8 cellular contexts compared by ENCODE assay signal in the genomic region with DNA sequence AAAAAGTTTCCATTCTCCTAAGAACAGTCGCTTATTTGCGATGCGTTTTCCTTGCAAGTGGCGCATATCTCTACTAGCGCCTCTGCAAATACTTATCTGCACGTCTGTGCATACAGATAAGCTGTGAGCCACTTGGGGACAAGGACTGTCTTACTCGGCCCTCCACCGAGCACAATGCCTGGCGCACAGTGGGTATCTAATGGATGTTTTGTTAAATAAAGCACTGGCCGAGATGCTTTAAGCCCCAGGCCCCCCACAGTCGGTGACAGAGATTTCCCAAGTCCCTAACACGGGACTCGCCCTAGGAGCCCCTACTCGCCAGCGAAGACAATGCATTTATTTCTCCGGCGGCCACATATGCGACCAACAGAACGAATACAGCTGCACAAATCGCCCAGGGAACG. TPM values are rescaled to one million over a fixed set of nuclear protein-coding genes. Genes with fewer than 3 reads are reported as not detected.
A peak's percentile ranks its signal among the peaks of the same experiment; 100 is the strongest.
DNase-seq lines count a peak whose midpoint lies in the region; ATAC-seq and TF ChIP-seq lines count a peak whose summit lies in the region.

No MANE protein-coding gene starts in this region.

- no peaks in the 10 kb centered on the region for H3K9me2 ChIP-seq in Karpas-422 (replicated peaks; ENCODE audit: insufficient read depth, low read length)

- no peak for TF ChIP-seq CTCF in neutrophil (IDR thresholded peaks at IDR 0.05)

- ATAC-seq in GM21825 (IDR thresholded peaks at IDR 0.05; ENCODE audit: unreplicated experiment), result peak; percentile 27

- H3K9ac ChIP-seq in Karpas-422 (ENCODE audit: low read length), result peak overlapping the region; percentile 81

- no peaks in the 10 kb centered on the region for H3K27me3 ChIP-seq in Karpas-422 (ENCODE audit: low read length)
- H3K27me3 ChIP-seq in neutrophil, result no peaks in the 10 kb centered on the region

- H2AFZ ChIP-seq in Karpas-422 (ENCODE audit: low read length), result peak overlapping the region; percentile 80; the same call in 1 of the 2 replicates

- H3K4me1 ChIP-seq in Karpas-422 (ENCODE audit: low read length) (peaks cover 46% of the 10 kb centered on the region), neutrophil (ENCODE audit: control insufficient read depth in 1 of 2, insufficient read depth in 1 of 2, low read depth in 1 of 2, low read length in 1 of 2) (peaks cover 11 to 17% of the 10 kb centered on the region in 2 experiments)

- H3K27ac ChIP-seq in Karpas-422 (ENCODE audit: low read length), result peak overlapping the region; percentile 64
- H3K27ac ChIP-seq in neutrophil, result peak overlapping the region; percentile 3

- no peaks in the 10 kb centered on the region for H4K20me1 ChIP-seq in Karpas-422 (ENCODE audit: insufficient read depth, low read depth, low read length)

- DNase-seq in activated gamma-delta T cell treated with Interleukin-2 at 50 U/mL for 16 hours (peak; percentile 7), activated gamma-delta T cell (lab: John Stamatoyannopoulos, UW) (no peak), Karpas-422 (peak; percentile 59), foreskin melanocyte (peak; percentile 35), mucosa of gallbladder (ENCODE audit: low spot score) (no peak)
- peak; percentile 12 for DNase-seq in activated CD4-positive, alpha-beta T cell treated with anti-CD3 and anti-CD28 coated beads, Interleukin-2, amount 50 U/mL, for 1 hour

- peaks cover 55% of the 10 kb centered on the region for H3K79me2 ChIP-seq in Karpas-422 (ENCODE audit: low read length)

- no peaks in the 10 kb centered on the region for H3K9me3 ChIP-seq in Karpas-422 (ENCODE audit: low read length)
- H3K9me3 ChIP-seq in neutrophil, result no peaks in the 10 kb centered on the region

- peaks cover 16% of the 10 kb centered on the region for H3K36me3 ChIP-seq in Karpas-422 (ENCODE audit: insufficient read depth, low read length)
- no peaks in the 10 kb centered on the region for H3K36me3 ChIP-seq in neutrophil

- H3K4me3 ChIP-seq in Karpas-422 (ENCODE audit: low read length) (peak overlapping the region; percentile 76), neutrophil (ENCODE audit: low read depth in 1 of 2, low read length in 1 of 2) (peak overlapping the region; percentile 70 to 74)

- H3K4me2 ChIP-seq in Karpas-422 (ENCODE audit: low read depth, low read length, poor library complexity, severe bottlenecking), result peak overlapping the region; percentile 74

RNA-seq across cellular contexts. Expression of a gene that starts 0.5 kb away (rescaled TPM):
- 53.8 and 84.9 TPM in 2 replicates for total RNA-seq in Karpas-422 (2014; rRNA removed; shearing (Covaris generic); ENCODE audit: low replicate concordance)
- total RNA-seq in mucosa of gallbladder, result 22.6 TPM

RNA-seq across cellular contexts. Expression of a gene that starts 43.6 kb away (rescaled TPM):
- total RNA-seq in Karpas-422 (2014; rRNA removed; shearing (Covaris generic); ENCODE audit: low replicate concordance), result 38.5 and 62.5 TPM in 2 replicates
- total RNA-seq in mucosa of gallbladder, result 26.8 TPM

Comparison
In these comparisons a context has a peak if more than half of its experiments do, and no peak if none do; other contexts are left out.
1. DNase-seq: peak in activated gamma-delta T cell treated with Interleukin-2 at 50 U/mL for 16 hours (single experiment), Karpas-422 (single experiment), activated CD4-positive, alpha-beta T cell treated with anti-CD3 and anti-CD28 coated beads, Interleukin-2, amount 50 U/mL, for 1 hour (single experiment) and foreskin melanocyte (single experiment); none in activated gamma-delta T cell (single experiment) and mucosa of gallbladder (single experiment).